In genomic region chr1:157952601-157953000, GRCh38 we compare ENCODE assay signal across 30 cellular contexts. TPM values are rescaled to one million over a fixed set of nuclear protein-coding genes. Genes with fewer than 3 reads are reported as not detected.
"Had no signal": no experiment of that assay in that cellular context is flagged by ENCODE, and none has a peak within 500 bp of the region (broad histone marks: within the 10 kb centered on the region; RNA-seq: fewer than 3 reads in every experiment).

No MANE protein-coding gene starts in this region.

- H3K36me3 ChIP-seq: esophagus squamous epithelium, heart right ventricle, lower lobe of right lung, neural progenitor cell, ovary, right lobe of liver, suprapubic skin, vagina had no signal

- H3K27me3 ChIP-seq: neural progenitor cell, ovary, right lobe of liver, vagina had no signal

- DNase-seq: effector memory CD4-positive, alpha-beta T cell; erythroblast; esophagus squamous epithelium; foreskin melanocyte; glutamatergic neuron; heart right ventricle; hippocampal formation; immature natural killer cell; islet precursor cell; kidney glomerular epithelial cell; left ventricle myocardium superior; lower lobe of right lung; naive thymus-derived CD4-positive, alpha-beta T cell; ovary; posterior cingulate gyrus; right lobe of liver; stimulated activated CD4-positive, alpha-beta T cell treated with anti-CD3 and anti-CD28 coated beads, Interleukin-12 subunit alpha, Interleukin-12 subunit beta, amount 100 ng/mL, for 4 hours; stimulated activated CD4-positive, alpha-beta T cell treated with anti-CD3 and anti-CD28 coated beads, Interleukin-1b, Interleukin-23, amount 100 ng/mL, for 48 hours; stimulated activated CD4-positive, alpha-beta T cell treated with anti-CD3 and anti-CD28 coated beads, Interleukin-4, amount 100 ng/mL, for 1 hour; stimulated activated CD8-positive, alpha-beta memory T cell treated with anti-CD3 and anti-CD28 coated beads, Interleukin-4, amount 100 ng/mL, for 48 hours; stimulated activated naive CD4-positive, alpha-beta T cell; stimulated activated naive CD8-positive, alpha-beta T cell treated with anti-CD3 and anti-CD28 coated beads, Interleukin-15, amount 100 ng/mL, for 72 hours; trophoblast cell had no signal

- H3K4me2 ChIP-seq: neural progenitor cell, smooth muscle cell had no signal

- H3K4me1 ChIP-seq: esophagus squamous epithelium, lower lobe of right lung, neural progenitor cell, right lobe of liver, suprapubic skin, vagina had no signal

- H3K4me3 ChIP-seq: esophagus squamous epithelium, heart right ventricle, lower lobe of right lung, neural progenitor cell, ovary, right lobe of liver, smooth muscle cell, suprapubic skin, vagina had no signal

- H3K4me3 Mint-ChIP-seq: dendritic cell treated with granulocyte-macrophage colony-stimulating factor and Interleukin-4, amounts not matched to agents 40 ng/mL and 50 ng/mL, for 4 days; immature natural killer cell; memory B cell; naive thymus-derived CD4-positive, alpha-beta T cell; nephron; neural progenitor cell; stimulated activated naive CD8-positive, alpha-beta T cell treated with anti-CD3 and anti-CD28 coated beads, Interleukin-15, amount 100 ng/mL, for 72 hours had no signal

- H2AFZ ChIP-seq: neural progenitor cell had no signal

- H3K27ac Mint-ChIP-seq: dendritic cell treated with granulocyte-macrophage colony-stimulating factor and Interleukin-4, amounts not matched to agents 40 ng/mL and 50 ng/mL, for 4 days; immature natural killer cell; memory B cell; naive thymus-derived CD4-positive, alpha-beta T cell; nephron; neural progenitor cell; stimulated activated naive CD8-positive, alpha-beta T cell treated with anti-CD3 and anti-CD28 coated beads, Interleukin-15, amount 100 ng/mL, for 72 hours had no signal

- H3K9me3 ChIP-seq: esophagus squamous epithelium, heart right ventricle, lower lobe of right lung, ovary, right lobe of liver, suprapubic skin, vagina had no signal

- H3K4me1 Mint-ChIP-seq: immature natural killer cell; stimulated activated naive CD8-positive, alpha-beta T cell treated with anti-CD3 and anti-CD28 coated beads, Interleukin-15, amount 100 ng/mL, for 72 hours had no signal

- ATAC-seq: heart right ventricle; left ventricle myocardium superior; lower lobe of right lung; naive thymus-derived CD4-positive, alpha-beta T cell; right lobe of liver; stimulated activated naive CD8-positive, alpha-beta T cell treated with anti-CD3 and anti-CD28 coated beads, Interleukin-15, amount 100 ng/mL, for 72 hours had no signal

- H3K9me3 Mint-ChIP-seq: dendritic cell treated with granulocyte-macrophage colony-stimulating factor and Interleukin-4, amounts not matched to agents 40 ng/mL and 50 ng/mL, for 4 days; immature natural killer cell; memory B cell; naive thymus-derived CD4-positive, alpha-beta T cell; nephron; neural progenitor cell; stimulated activated naive CD8-positive, alpha-beta T cell treated with anti-CD3 and anti-CD28 coated beads, Interleukin-15, amount 100 ng/mL, for 72 hours had no signal

- H3K9ac ChIP-seq: neural progenitor cell had no signal

- H3K27ac ChIP-seq: esophagus squamous epithelium, heart right ventricle, lower lobe of right lung, neural progenitor cell, ovary, right lobe of liver, suprapubic skin, vagina had no signal

- H3K36me3 Mint-ChIP-seq: immature natural killer cell; memory B cell; naive thymus-derived CD4-positive, alpha-beta T cell; neural progenitor cell had no signal

RNA-seq across cellular contexts. Expression of gene KIRREL1, which starts 40.8 kb away (rescaled TPM):
- total RNA-seq: naive thymus-derived CD4-positive, alpha-beta T cell had no signal
- polyA plus RNA-seq: immature natural killer cell; naive thymus-derived CD4-positive, alpha-beta T cell had no signal
